9 cellular contexts compared by ENCODE assay signal in the genomic region with DNA sequence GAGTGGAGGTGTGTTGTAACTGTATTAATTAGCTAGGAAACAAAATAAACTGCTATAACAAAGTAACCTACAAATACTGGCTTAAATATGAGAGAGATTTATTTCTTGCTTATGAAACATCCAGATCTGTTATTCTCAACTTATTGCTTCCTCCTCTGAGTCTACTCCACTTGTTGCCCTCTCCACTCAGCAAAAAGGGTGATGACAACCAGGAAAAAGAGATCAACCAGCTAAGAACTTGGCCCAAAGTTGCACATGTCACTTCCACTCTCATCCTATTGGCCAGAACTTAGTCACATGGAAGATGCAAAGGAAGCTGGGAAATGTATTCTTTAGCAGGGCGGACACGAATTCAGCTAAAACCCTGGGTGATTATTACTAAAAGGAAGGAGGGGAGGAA. TPM values are rescaled to one million over a fixed set of nuclear protein-coding genes. Genes with fewer than 3 reads are reported as not detected.
A peak's percentile ranks its signal among the peaks of the same experiment; 100 is the strongest.
DNase-seq lines count a peak whose midpoint lies in the region; TF ChIP-seq lines count a peak whose summit lies in the region.
"Had no signal": no experiment of that assay in that cellular context is flagged by ENCODE, and none has a peak within 500 bp of the region (broad histone marks: within the 10 kb centered on the region; RNA-seq: fewer than 3 reads in every experiment).

No MANE protein-coding gene starts in this region.

- no peaks in the 10 kb centered on the region for H3K36me3 ChIP-seq in colonic mucosa

- DNase-seq in GM12864 (ENCODE audit: low read depth) (peak; percentile 45), NCI-H446 treated with DMSO at 0.1 percent for 48 hours (lab: John Stamatoyannopoulos, UW) (peak; percentile 37), choroid plexus epithelial cell (ENCODE audit: low read depth) (peak; percentile 81), myocyte (ENCODE audit: low read depth) (peak; percentile 61), colonic mucosa (no peak), NCI-H524 treated with DMSO at 0.1 percent for 48 hours (lab: John Stamatoyannopoulos, UW) (no peak), T-helper 1 cell (no peak)
- no peak for DNase-seq in activated CD4-positive, alpha-beta T cell treated with anti-CD3 and anti-CD28 coated beads for 4 hours
- DNase-seq: NCI-H1436 treated with DMSO at 0.1 percent for 48 hours had no signal

- H3K9me3 ChIP-seq in colonic mucosa: no peaks in the 10 kb centered on the region

- TF ChIP-seq CTCF in GM12864 (IDR thresholded peaks at IDR 0.05; ENCODE audit: low read depth, low read length, missing control alignments): no peak
- TF ChIP-seq CTCF in choroid plexus epithelial cell (conservative IDR thresholded peaks at IDR 0.05; ENCODE audit: low read depth, low read length): no peak
- TF ChIP-seq CTCF in colonic mucosa (IDR thresholded peaks at IDR 0.05): no peak

- intact Hi-C loops in colonic mucosa (cut with DNase I): no loop called here

- no peak overlapping the region for H3K27ac ChIP-seq in colonic mucosa

- H3K9ac ChIP-seq in colonic mucosa (ENCODE audit: low read depth in 2 of 2, low read length in 2 of 2): no peak overlapping the region

- H3K4me3 ChIP-seq in GM12864 (ENCODE audit: low read depth, low read length) (no peak overlapping the region), choroid plexus epithelial cell (ENCODE audit: low read depth, low read length) (no peak overlapping the region), colonic mucosa (no peak overlapping the region)

- no peaks in the 10 kb centered on the region for H3K27me3 ChIP-seq in colonic mucosa

- no peaks in the 10 kb centered on the region for H3K4me1 ChIP-seq in colonic mucosa

RNA-seq across cellular contexts. Expression of gene TP53RK, which starts 5.2 kb away (rescaled TPM):
- 26.5 and 32.3 TPM in 2 replicates for total RNA-seq in myocyte
- polyA plus RNA-seq in myocyte (2012): 9.7 TPM
- 10 to 100 TPM in 1 of 2 donors, 1 to 10 TPM in 1; 9.2 to 11.1 TPM for total RNA-seq in colonic mucosa

RNA-seq across cellular contexts. Expression of gene SLC2A10, which starts 15.0 kb away (rescaled TPM):
- total RNA-seq in myocyte: 25.7 and 25.9 TPM in 2 replicates
- 16.1 TPM for polyA plus RNA-seq in myocyte (2012)
- 10 to 100 TPM; 28.3 to 43.6 TPM for total RNA-seq in colonic mucosa

RNA-seq across cellular contexts. Expression of gene SLC13A3, which starts 43.2 kb away (rescaled TPM):
- total RNA-seq in myocyte: 0.36 and 0.59 TPM in 2 replicates
- polyA plus RNA-seq in myocyte (2012): 0.64 TPM
- under 1 TPM; 0.08 to 0.25 TPM for total RNA-seq in colonic mucosa

Comparison
In these comparisons a context has a peak if more than half of its experiments do, and no peak if none do; other contexts are left out.
1. DNase-seq: peak in GM12864 (single experiment), NCI-H446 treated with DMSO at 0.1 percent for 48 hours (single experiment), choroid plexus epithelial cell (single experiment) and myocyte (single experiment); none in colonic mucosa (single experiment), activated CD4-positive, alpha-beta T cell treated with anti-CD3 and anti-CD28 coated beads for 4 hours (0 of 2), NCI-H524 treated with DMSO at 0.1 percent for 48 hours (single experiment) and T-helper 1 cell (0 of 5).